8 cellular contexts compared by ENCODE assay signal in genomic region chr19:41311072-41311471, GRCh38. TPM values are rescaled to one million over a fixed set of nuclear protein-coding genes. Genes with fewer than 3 reads are reported as not detected.
DNase-seq lines count a peak whose midpoint lies in the region; ATAC-seq, FAIRE-seq and TF ChIP-seq lines count a peak whose summit lies in the region.

No MANE protein-coding gene starts in this region.

- intact Hi-C loops in heart right ventricle (cut with DNase I) (loop anchor here in 6 of 10 donors (2.0 to 5.0 kb wide), 5 partner anchors 41 to 126 kb away; partner anchors contain the start of genes TGFB1 (in 6 of the 6), B3GNT8 (in 1 of the 6) and DMAC2 (in 1 of the 6)), left cardiac atrium (cut with DNase I) (loop anchor here in 1 of 2 donors (5.0 kb wide), 1 partner anchor 41 kb away; the partner anchor contains the start of gene TGFB1), lower lobe of right lung (cut with DNase I) (no loop called here)

- H3K4me1 ChIP-seq in heart right ventricle (peaks cover 6 to 57% (median 39%) of the 10 kb centered on the region in 9 donors), lower lobe of right lung (peaks cover 48% of the 10 kb centered on the region), urinary bladder (ENCODE audit: insufficient read depth) (no peaks in the 10 kb centered on the region)

- no peak for DNase-seq in heart right ventricle
- no peak for DNase-seq in left cardiac atrium
- no peak for DNase-seq in astrocyte of the cerebellum (ENCODE audit: low read depth)
- DNase-seq in lower lobe of right lung, result no peak
- no peak for DNase-seq in GM12891 (ENCODE audit: insufficient read length, low spot score)
- no peak for DNase-seq in NCI-H2171 (lab: John Stamatoyannopoulos, UW)
- no peak for DNase-seq in cerebellum (ENCODE audit: low spot score)

- ATAC-seq in heart right ventricle, result no peak
- ATAC-seq in left cardiac atrium, result no peak
- ATAC-seq in lower lobe of right lung, result no peak

- no peak for FAIRE-seq in GM12891 (lab: Jason Lieb, UNC)

- peak overlapping the region; percentile 15 to 84 (median 70) for H3K4me3 ChIP-seq in heart right ventricle
- peak overlapping the region; percentile 89 for H3K4me3 ChIP-seq in astrocyte of the cerebellum (ENCODE audit: low read depth, low read length)
- peak overlapping the region; percentile 76 for H3K4me3 ChIP-seq in lower lobe of right lung
- peak overlapping the region; percentile 64 for H3K4me3 ChIP-seq in urinary bladder (ENCODE audit: low read depth, low read length)

- in situ Hi-C loops in astrocyte of the cerebellum (cut with HindIII; ENCODE audit: low sequenced_read_pairs), result no loop called here

- H3K27me3 ChIP-seq in heart right ventricle (no peaks in the 10 kb centered on the region), lower lobe of right lung (ENCODE audit: low read depth) (no peaks in the 10 kb centered on the region)

- H3K9me3 ChIP-seq in heart right ventricle (no peaks in the 10 kb centered on the region), lower lobe of right lung (no peaks in the 10 kb centered on the region)

- no peak for TF ChIP-seq POLR2A in GM12891 (IDR thresholded peaks at IDR 0.05; ENCODE audit: low read depth, low read length)

- H3K27ac ChIP-seq in heart right ventricle (peak overlapping the region in 7 of 10 donors; percentile 92 to 99 (median 95)), lower lobe of right lung (peak overlapping the region; percentile 94), urinary bladder (ENCODE audit: low read depth) (no peak overlapping the region)

- H3K36me3 ChIP-seq in heart right ventricle (peaks cover 0 to 65% (median 34%) of the 10 kb centered on the region in 9 donors), lower lobe of right lung (peaks cover 60% of the 10 kb centered on the region), urinary bladder (ENCODE audit: insufficient read depth) (no peaks in the 10 kb centered on the region)

- no peak for TF ChIP-seq CTCF in heart right ventricle (IDR thresholded peaks at IDR 0.05)
- no peak for TF ChIP-seq CTCF in astrocyte of the cerebellum (IDR thresholded peaks at IDR 0.05; ENCODE audit: low read depth, low read length, missing control alignments)
- no peak for TF ChIP-seq CTCF in lower lobe of right lung (IDR thresholded peaks at IDR 0.05)

- 58 to 64% methylated on average over 5 of the region's 5 CpGs for WGBS in heart right ventricle, 2 donors
- WGBS in urinary bladder, result 57% methylated on average over 5 of the region's 5 CpGs

TF ChIP-seq in GM12891, 5 proteins besides CTCF, POLR2A, EP300 and RAD21:
- TF ChIP-seq SPI1 (IDR thresholded peaks at IDR 0.05; ENCODE audit: low read depth, low read length) (no peak), POLR2AphosphoS5 (IDR thresholded peaks at IDR 0.05; ENCODE audit: low read depth, low read length) (no peak), TAF1 (IDR thresholded peaks at IDR 0.05; ENCODE audit: low read depth, low read length) (no peak), POU2F2 (IDR thresholded peaks at IDR 0.05; ENCODE audit: low read depth, low read length) (no peak), PAX5 (IDR thresholded peaks at IDR 0.05; ENCODE audit: insufficient read depth, low read length, severe bottlenecking) (no peak)

RNA-seq across cellular contexts. Expression of gene CCDC97, which starts 1.1 kb away (rescaled TPM):
- total RNA-seq in heart right ventricle (10 to 100 TPM; 12.6 to 19.2 (median 16.4) TPM), left cardiac atrium (10 to 100 TPM; 18.0 to 18.6 TPM), lower lobe of right lung (30.3 TPM), urinary bladder (7.2 TPM), cerebellum (8.3 TPM)
- polyA plus RNA-seq in heart right ventricle (10 to 100 TPM; 11.3 to 11.5 TPM), urinary bladder (18.0 TPM)
- 23.5 TPM for polyA plus RNA-seq in GM12891 (2012; ENCODE audit: low read depth, missing spikeins)

RNA-seq across cellular contexts. Expression of gene TGFB1, which starts 42.6 kb away (rescaled TPM):
- total RNA-seq in heart right ventricle (10 to 100 TPM in 8 of 10 donors, 1 to 10 TPM in 2; 9.7 to 44.9 (median 13.2) TPM), left cardiac atrium (10 to 100 TPM; 29.3 to 31.5 TPM), lower lobe of right lung (114 TPM), urinary bladder (9.2 TPM), cerebellum (1.7 TPM)
- polyA plus RNA-seq in heart right ventricle (10 to 100 TPM; 14.0 to 19.9 TPM), urinary bladder (58.9 TPM)
- 61.9 TPM for polyA plus RNA-seq in GM12891 (2012; ENCODE audit: low read depth, missing spikeins)

RNA-seq across cellular contexts. Expression of gene HNRNPUL1, which starts 46.9 kb away (rescaled TPM):
- total RNA-seq in heart right ventricle, result 100 to 1,000 TPM; 101 to 151 (median 108) TPM
- polyA plus RNA-seq in heart right ventricle, result 10 to 100 TPM; 55.5 to 65.6 TPM
- 100 to 1,000 TPM; 116 to 147 TPM for total RNA-seq in left cardiac atrium
- total RNA-seq in lower lobe of right lung, result 191 TPM
- 79.3 TPM for total RNA-seq in urinary bladder
- 123 TPM for polyA plus RNA-seq in urinary bladder
- 117 TPM for polyA plus RNA-seq in GM12891 (2012; ENCODE audit: low read depth, missing spikeins)
- total RNA-seq in cerebellum, result 77.0 TPM

RNA-seq across cellular contexts. Expression of gene B9D2, which starts 52.9 kb away (rescaled TPM):
- total RNA-seq in heart right ventricle, result 1 to 10 TPM in 9 of 10 donors, under 1 TPM in 1; 1.00 to 5.8 (median 2.3) TPM
- 10 to 100 TPM in 1 of 2 donors, 1 to 10 TPM in 1; 2.5 to 12.6 TPM for polyA plus RNA-seq in heart right ventricle
- total RNA-seq in left cardiac atrium, result 1 to 10 TPM; 3.5 to 4.1 TPM
- total RNA-seq in lower lobe of right lung, result 8.2 TPM
- 1.9 TPM for total RNA-seq in urinary bladder
- 10.0 TPM for polyA plus RNA-seq in urinary bladder
- polyA plus RNA-seq in GM12891 (2012; ENCODE audit: low read depth, missing spikeins), result 8.1 TPM
- 2.4 TPM for total RNA-seq in cerebellum
